In the genomic region with DNA sequence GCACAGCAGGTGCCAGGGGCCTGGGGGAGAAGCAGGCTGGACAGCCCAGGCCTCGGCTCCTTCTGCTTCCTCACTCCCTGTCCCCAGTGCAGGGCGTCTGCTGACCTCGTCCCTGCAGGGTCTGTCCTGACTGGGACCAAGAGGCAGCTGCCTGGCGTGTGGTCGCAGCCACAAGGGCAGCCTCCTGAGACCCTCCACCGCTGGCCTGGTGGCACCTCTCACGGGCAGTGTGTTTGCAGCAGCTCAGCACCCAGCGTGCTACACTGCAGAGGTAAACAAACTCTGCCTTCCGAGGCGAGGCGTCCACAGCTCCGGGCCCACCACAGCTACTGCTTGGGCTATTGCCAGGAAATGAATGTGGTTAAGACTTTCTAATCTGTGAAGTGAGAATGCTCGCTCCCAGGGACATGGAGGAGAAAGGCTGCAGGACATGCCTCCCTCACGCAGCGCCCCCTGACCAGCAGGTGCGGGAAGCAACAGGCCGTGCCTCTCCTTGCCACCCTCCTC, we compare ENCODE assay signal across 26 cellular contexts. TPM values are rescaled to one million over a fixed set of nuclear protein-coding genes. Genes with fewer than 3 reads are reported as not detected.
DNase-seq lines count a peak whose midpoint lies in the region; ATAC-seq and TF ChIP-seq lines count a peak whose summit lies in the region.
"Had no signal": no experiment of that assay in that cellular context is flagged by ENCODE, and none has a peak within 500 bp of the region (broad histone marks: within the 10 kb centered on the region; RNA-seq: fewer than 3 reads in every experiment).

No MANE protein-coding gene starts in this region.

- dilution Hi-C loops in IMR-90 (cut with HindIII; ENCODE audit: low sequenced_read_pairs, unreplicated experiment) = no loop called here

- H2BK20ac ChIP-seq in IMR-90 (ENCODE audit: low read depth, low read length) = no peak overlapping the region

- no peak overlapping the region; the same call in 1 of the 2 replicates for H3K56ac ChIP-seq in IMR-90 (ENCODE audit: extremely low read depth, insufficient read depth, low read length)

- peaks cover 2 to 8% (median 3%) of the 10 kb centered on the region in 3 donors for H3K27me3 Mint-ChIP-seq in immature natural killer cell (ENCODE audit: low read depth in 3 of 3)
- H3K27me3 Mint-ChIP-seq: CD8-positive, alpha-beta memory T cell had no signal

- no peak overlapping the region for H3K9ac ChIP-seq in IMR-90 (ENCODE audit: low read depth, low read length)
- peak overlapping the region; percentile 65 for H3K9ac ChIP-seq in neuronal stem cell (ENCODE audit: low read depth, low read length, poor library complexity)

- intact Hi-C loops in IMR-90 (cut with micrococcal nuclease) = no loop called here

- H3K23ac ChIP-seq in IMR-90 (ENCODE audit: low read depth, low read length) (no peak overlapping the region), neuronal stem cell (ENCODE audit: low read depth, low read length, poor library complexity) (no peak overlapping the region)

- no peak overlapping the region for H2BK15ac ChIP-seq in IMR-90 (ENCODE audit: low read depth, low read length)
- peak overlapping the region; percentile 73 for H2BK15ac ChIP-seq in neuronal stem cell (ENCODE audit: low read length)

- H3K9me3 Mint-ChIP-seq in immature natural killer cell = no peaks in the 10 kb centered on the region
- H3K9me3 Mint-ChIP-seq: T-helper 2 cell treated with Interferon-gamma antibody and Interleukin-4, amounts not matched to agents 5 μg/mL and 100 μg/mL, for 36 hours had no signal

- H4K91ac ChIP-seq in IMR-90 (ENCODE audit: insufficient read depth, low read depth, low read length) (no peak overlapping the region), neuronal stem cell (ENCODE audit: low read depth, low read length, poor library complexity) (no peak overlapping the region)

- no peak overlapping the region for H3K4ac ChIP-seq in IMR-90 (ENCODE audit: low read depth, low read length)
- H3K4ac ChIP-seq in neuronal stem cell (ENCODE audit: low read length) = no peak overlapping the region

- H3K9me3 ChIP-seq in IMR-90 (ENCODE audit: control insufficient read depth, insufficient read depth, low read length) = no peaks in the 10 kb centered on the region
- no peaks in the 10 kb centered on the region for H3K9me3 ChIP-seq in neuronal stem cell (replicated peaks in 1 of 2; ENCODE audit: control insufficient read depth in 2 of 2, insufficient read depth in 1 of 2, low read depth in 1 of 2, low read length in 2 of 2)
- H3K9me3 ChIP-seq: stomach, tibial artery had no signal

- H4K8ac ChIP-seq in IMR-90 (ENCODE audit: low read depth in 2 of 2, low read length in 2 of 2) = no peak overlapping the region
- peak overlapping the region; percentile 68 for H4K8ac ChIP-seq in neuronal stem cell (ENCODE audit: low read depth, low read length)

- no peak overlapping the region for H4K5ac ChIP-seq in IMR-90 (ENCODE audit: low read depth, low read length)

- peak overlapping the region in 3 of 6 donors; percentile 21 to 69 (median 34) for H3K27ac Mint-ChIP-seq in immature natural killer cell
- H3K27ac Mint-ChIP-seq: CD8-positive, alpha-beta memory T cell; T-helper 2 cell treated with Interferon-gamma antibody and Interleukin-4, amounts not matched to agents 5 μg/mL and 100 μg/mL, for 36 hours had no signal

- no peak for TF ChIP-seq CTCF in IMR-90 (conservative IDR thresholded peaks at IDR 0.05; ENCODE audit: low read depth, low read length)

- H3K14ac ChIP-seq in IMR-90 (replicated peaks; ENCODE audit: low read depth, low read length) (no peak overlapping the region), neuronal stem cell (ENCODE audit: low read length) (no peak overlapping the region)

- H2AK5ac ChIP-seq in IMR-90 (ENCODE audit: low read depth, low read length) (no peak overlapping the region), neuronal stem cell (ENCODE audit: low read depth, low read length) (peak overlapping the region; percentile 8)

- no peak for ATAC-seq in IMR-90 (ENCODE audit: low read depth)

- H2BK5ac ChIP-seq in IMR-90 (ENCODE audit: low read depth, low read length, poor library complexity, severe bottlenecking) (no peak overlapping the region), neuronal stem cell (ENCODE audit: low read length) (no peak overlapping the region)

- H3K36me3 ChIP-seq in IMR-90 (ENCODE audit: control insufficient read depth, insufficient read depth, low read length) (no peaks in the 10 kb centered on the region), neuronal stem cell (replicated peaks in 1 of 2; ENCODE audit: control insufficient read depth in 2 of 2, insufficient read depth in 2 of 2, low read length in 2 of 2) (no peaks in the 10 kb centered on the region)
- H3K36me3 ChIP-seq: stomach, tibial artery had no signal

- no peak overlapping the region for H3K4me3 ChIP-seq in IMR-90 (ENCODE audit: insufficient read depth, low read depth, low read length)
- no peak overlapping the region for H3K4me3 ChIP-seq in neuronal stem cell (ENCODE audit: low read length in 2 of 2)
- H3K4me3 ChIP-seq: stomach, tibial artery had no signal

- H2BK120ac ChIP-seq in IMR-90 (ENCODE audit: low read depth, low read length) = no peak overlapping the region
- H2BK120ac ChIP-seq in neuronal stem cell (ENCODE audit: low read depth, low read length) = no peak overlapping the region

- no peak for TF ChIP-seq RAD21 in IMR-90 (IDR thresholded peaks at IDR 0.05; ENCODE audit: low read length)

- POLR2A ChIA-PET in IMR-90 (lab: Charles Lee; ENCODE audit: unreplicated experiment) = no interaction called here

- no peak overlapping the region for H2AK9ac ChIP-seq in IMR-90 (replicated peaks; ENCODE audit: low read depth, low read length, poor library complexity)

- H3K18ac ChIP-seq in IMR-90 (ENCODE audit: low read depth, low read length) (no peak overlapping the region), neuronal stem cell (ENCODE audit: low read length) (peak overlapping the region; percentile 86)

- BruUV-seq in IMR-90 (replicated peaks; lab: Mats Ljungman, UMichigan) = no TSS peak

- H3K4me1 Mint-ChIP-seq in immature natural killer cell = peaks cover 61 to 62% of the 10 kb centered on the region in 2 donors

- H3K4me3 Mint-ChIP-seq in immature natural killer cell = peak overlapping the region; percentile 62 to 81 (median 67)
- H3K4me3 Mint-ChIP-seq: brain; CD8-positive, alpha-beta memory T cell; T-helper 2 cell treated with Interferon-gamma antibody and Interleukin-4, amounts not matched to agents 5 μg/mL and 100 μg/mL, for 36 hours had no signal

- CTCF ChIA-PET in IMR-90 (lab: Yijun Ruan, JAX) = no interaction called here

- peak; percentile 25 for DNase-seq in DMS79 treated with DMSO at 0.1 percent for 48 hours (lab: John Stamatoyannopoulos, UW)
- no peak for DNase-seq in DMS79 (lab: John Stamatoyannopoulos, UW)
- DNase-seq in IMR-90 = no peak
- peak; percentile 56 to 69 (median 69) for DNase-seq in immature natural killer cell
- DNase-seq in neuronal stem cell (ENCODE audit: low spot score) = no peak
- no peak for DNase-seq in LoVo (ENCODE audit: low spot score)
- no peak for DNase-seq in T1000 (lab: John Stamatoyannopoulos, UW)
- DNase-seq in HuH-7 (ENCODE audit: low spot score) = no peak
- DNase-seq: activated CD4-positive, alpha-beta T cell treated with anti-CD3 and anti-CD28 coated beads, Interleukin-2, amount 50 U/mL, for 48 hours; activated CD4-positive, CD25-positive, alpha-beta regulatory T cell; activated effector memory CD4-positive, alpha-beta T cell treated with Interleukin-2 at 50 U/mL for 16 hours; activated T-cell treated with anti-CD3 and anti-CD28 coated beads for 4 hours; DMS53; GF-D8; GOT3; head of caudate nucleus; NCI-H187 treated with DMSO at 0.1 percent for 48 hours; NCI-H69; stimulated activated CD8-positive, alpha-beta memory T cell treated with anti-CD3 and anti-CD28 coated beads, Interleukin-4, amount 100 ng/mL, for 48 hours; stomach had no signal

- H3K27ac ChIP-seq in IMR-90 (ENCODE audit: insufficient read depth, low read length) = no peak overlapping the region
- no peak overlapping the region for H3K27ac ChIP-seq in neuronal stem cell (replicated peaks; ENCODE audit: low read length)
- H3K27ac ChIP-seq: 22Rv1, epithelial cell of prostate, stomach, tibial artery had no signal

- 67% methylated on average over 3 of the region's 17 CpGs; no CpG with 5 or more reads in 1 of the 2 experiments for WGBS in IMR-90 (ENCODE audit: extremely low coverage in 2 of 2, insufficient read length in 1 of 2), 2 experiments
- WGBS in neuronal stem cell (ENCODE audit: extremely low coverage in 2 of 2, insufficient read length in 2 of 2, insufficient replicate concordance in 1 of 2), 2 donors = no CpG with 5 or more reads among the region's 17 CpGs

- H3K79me1 ChIP-seq in IMR-90 (ENCODE audit: low read depth in 1 of 2, low read length in 2 of 2) (no peaks in the 10 kb centered on the region), neuronal stem cell (ENCODE audit: low read depth, low read length) (no peaks in the 10 kb centered on the region)

- no peak overlapping the region for H2BK12ac ChIP-seq in neuronal stem cell (ENCODE audit: low read length)

- H3K27me3 ChIP-seq in IMR-90 (ENCODE audit: control insufficient read depth, insufficient read depth, low read length) (peaks cover 24% of the 10 kb centered on the region), neuronal stem cell (ENCODE audit: control insufficient read depth in 3 of 3, insufficient read depth in 3 of 3, low read depth in 1 of 3, low read length in 3 of 3) (peaks cover 0 to 72% (median 0%) of the 10 kb centered on the region in 3 experiments)

- in situ Hi-C loops in IMR-90 (cut with MboI; ENCODE audit: low sequenced_read_pairs) = no loop called here

- H2AFZ ChIP-seq in IMR-90 (replicated peaks; ENCODE audit: low read length, poor library complexity) = peak overlapping the region; percentile 51
- no peak overlapping the region for H2AFZ ChIP-seq in neuronal stem cell (ENCODE audit: low read length)

- TF ChIP-seq POLR2A in IMR-90 (IDR thresholded peaks at IDR 0.05; ENCODE audit: low read depth, low read length) = no peak

- no peaks in the 10 kb centered on the region for H3K4me1 ChIP-seq in IMR-90 (ENCODE audit: control insufficient read depth, insufficient read depth, low read length)
- peaks cover 0 to 3% of the 10 kb centered on the region in 2 donors for H3K4me1 ChIP-seq in neuronal stem cell (ENCODE audit: control insufficient read depth in 2 of 2, insufficient read depth in 1 of 2, low read depth in 1 of 2, low read length in 2 of 2)
- H3K4me1 ChIP-seq: stomach, tibial artery had no signal

- peaks cover 0 to 5% (median 0%) of the 10 kb centered on the region in 3 donors for H3K36me3 Mint-ChIP-seq in immature natural killer cell
- H3K36me3 Mint-ChIP-seq: brain; CD8-positive, alpha-beta memory T cell had no signal

- H3K9me1 ChIP-seq in IMR-90 (ENCODE audit: insufficient read depth, low read length) = no peaks in the 10 kb centered on the region

- H3K4me2 ChIP-seq in IMR-90 (ENCODE audit: low read depth, low read length) (no peak overlapping the region), neuronal stem cell (ENCODE audit: insufficient read depth, low read length, poor library complexity, severe bottlenecking) (no peak overlapping the region)

- H4K20me1 ChIP-seq in IMR-90 (ENCODE audit: insufficient read depth, low read length) = no peaks in the 10 kb centered on the region

RNA-seq across cellular contexts. Expression of gene HPCAL1, which starts 46.1 kb away (rescaled TPM):
- total RNA-seq in IMR-90 (2012; rRNA removed) = 8.2 and 9.4 TPM in 2 replicates
- polyA plus RNA-seq in IMR-90 (2012; rRNA removed) = 31.0 and 33.7 TPM in 2 replicates
- polyA plus RNA-seq in IMR-90 (2012; cell fraction: cytosol; rRNA removed) = 25.5 and 52.7 TPM in 2 replicates
- polyA plus RNA-seq in IMR-90 (2012; cell fraction: nucleus; rRNA removed; ENCODE audit: low replicate concordance) = 18.3 and 34.8 TPM in 2 replicates
- polyA plus RNA-seq in immature natural killer cell = 10 to 100 TPM; 64.9 to 89.7 (median 88.9) TPM
- polyA plus RNA-seq in neuronal stem cell (2013, experiment 1 of 2) = 10.7 TPM
- polyA plus RNA-seq in neuronal stem cell (2013, experiment 2 of 2) = 9.6 TPM

Comparison
In these comparisons a context has a peak if more than half of its experiments do, and no peak if none do; other contexts are left out.
1. DNase-seq: peak in DMS79 treated with DMSO at 0.1 percent for 48 hours (single experiment) and immature natural killer cell (3 of 3); none in DMS79 (single experiment), IMR-90 (single experiment), neuronal stem cell (single experiment), LoVo (single experiment), T1000 (single experiment) and HuH-7 (single experiment).